In genomic region chr10:22316286-22317120, GRCh38 we compare ENCODE assay signal across 1 cellular context.
TF ChIP-seq lines count a peak whose summit lies in the region.

COMMD3 (plus strand) TSS chr10:22316388; CDS start chr10:22316418, 30 bp downstream.

TF ChIP-seq in SK-N-SH, 30 proteins besides CTCF, POLR2A, EP300 and RAD21 (continued from another document):
- TF ChIP-seq NRF1 (IDR thresholded peaks at IDR 0.05; ENCODE audit: low read depth, low read length) (peak; percentile 45; the same call in 1 of the 2 replicates), SIN3A (IDR thresholded peaks at IDR 0.05; ENCODE audit: borderline replicate concordance, low read depth, low read length) (no peak)
